8 cellular contexts compared by ENCODE assay signal in the genomic region with DNA sequence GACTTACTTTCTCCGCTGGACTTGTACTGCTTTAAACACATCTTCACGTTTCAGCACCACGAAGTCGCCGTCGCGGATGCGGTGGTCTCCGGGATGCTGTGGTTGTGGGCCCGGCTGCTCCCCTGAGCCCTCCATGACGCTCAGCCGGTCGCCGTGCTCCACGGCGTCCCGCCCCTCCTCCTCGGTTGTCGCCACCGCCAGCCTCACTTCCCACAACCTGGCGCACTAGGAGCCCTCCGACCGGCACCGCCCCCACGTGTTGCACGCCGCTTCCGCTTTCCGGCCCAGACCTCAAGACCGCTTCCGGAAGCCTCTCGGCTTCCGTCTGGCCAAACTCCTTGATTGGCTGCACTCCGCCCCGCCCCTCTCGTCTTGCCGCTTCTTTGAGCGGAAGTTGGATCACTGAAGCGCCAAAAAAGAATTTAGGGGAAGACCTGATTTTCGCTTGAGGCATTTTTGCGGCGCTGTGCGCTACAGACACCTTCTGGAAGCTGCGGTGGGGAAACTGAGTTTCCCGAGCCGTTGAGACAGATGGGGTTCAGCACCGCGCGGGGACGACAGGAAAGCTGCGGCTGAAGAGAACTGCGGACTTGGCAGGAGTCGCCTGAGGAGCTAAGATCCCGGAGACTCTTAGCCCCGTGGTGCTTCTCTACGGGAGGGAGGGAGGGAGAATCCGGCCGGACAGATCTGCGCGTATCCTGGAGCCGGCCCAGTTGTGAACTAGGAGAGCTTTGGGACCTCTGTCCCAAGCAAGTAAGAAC. TPM values are rescaled to one million over a fixed set of nuclear protein-coding genes. Genes with fewer than 3 reads are reported as not detected.
DNase-seq lines count a peak whose midpoint lies in the region; ATAC-seq and TF ChIP-seq lines count a peak whose summit lies in the region.

A gene (plus strand): TSS at position 382 of the 761 bp plus-strand sequence. CDS start 1,364 bp downstream, outside the sequence.
A gene with protein sequence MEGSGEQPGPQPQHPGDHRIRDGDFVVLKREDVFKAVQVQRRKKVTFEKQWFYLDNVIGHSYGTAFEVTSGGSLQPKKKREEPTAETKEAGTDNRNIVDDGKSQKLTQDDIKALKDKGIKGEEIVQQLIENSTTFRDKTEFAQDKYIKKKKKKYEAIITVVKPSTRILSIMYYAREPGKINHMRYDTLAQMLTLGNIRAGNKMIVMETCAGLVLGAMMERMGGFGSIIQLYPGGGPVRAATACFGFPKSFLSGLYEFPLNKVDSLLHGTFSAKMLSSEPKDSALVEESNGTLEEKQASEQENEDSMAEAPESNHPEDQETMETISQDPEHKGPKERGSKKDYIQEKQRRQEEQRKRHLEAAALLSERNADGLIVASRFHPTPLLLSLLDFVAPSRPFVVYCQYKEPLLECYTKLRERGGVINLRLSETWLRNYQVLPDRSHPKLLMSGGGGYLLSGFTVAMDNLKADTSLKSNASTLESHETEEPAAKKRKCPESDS (minus strand): TSS at position 263 of the 761 bp plus-strand sequence. CDS start 128 bp downstream, at position 135.

- peaks cover 3% of the 10 kb centered on the region for H3K27me3 Mint-ChIP-seq in activated naive CD8-positive, alpha-beta T cell treated with anti-CD3 and anti-CD28 coated beads, Interleukin-2, amount 50 U/mL, for 24 hours
- no peaks in the 10 kb centered on the region for H3K27me3 Mint-ChIP-seq in type B pancreatic cell

- peaks cover 67% of the 10 kb centered on the region for H3K4me1 Mint-ChIP-seq in activated naive CD8-positive, alpha-beta T cell treated with anti-CD3 and anti-CD28 coated beads, Interleukin-2, amount 50 U/mL, for 24 hours
- peaks cover 21% of the 10 kb centered on the region for H3K4me1 Mint-ChIP-seq in type B pancreatic cell (ENCODE audit: unreplicated experiment)

- H3K36me3 Mint-ChIP-seq in activated naive CD8-positive, alpha-beta T cell treated with anti-CD3 and anti-CD28 coated beads, Interleukin-2, amount 50 U/mL, for 24 hours (ENCODE audit: low read depth) = peaks cover 68% of the 10 kb centered on the region
- peaks cover 3% of the 10 kb centered on the region for H3K36me3 Mint-ChIP-seq in type B pancreatic cell

- H3K18ac ChIP-seq in trophoblast cell (ENCODE audit: low read length) = peak within 1 kb of the TSS; percentile 95

- H2AFZ ChIP-seq in trophoblast cell (ENCODE audit: insufficient read depth, low read length, poor library complexity) = peak within 1 kb of the TSS; percentile 99

- TF ChIP-seq CTCF in GM13976 (IDR thresholded peaks at IDR 0.05; ENCODE audit: borderline replicate concordance, control extremely low read depth, extremely low read depth, insufficient read depth, missing control alignments) (no peak), type B pancreatic cell (conservative IDR thresholded peaks at IDR 0.05) (no peak)

- peaks cover 8% of the 10 kb centered on the region for H3K79me2 ChIP-seq in trophoblast cell (ENCODE audit: control insufficient read depth, insufficient read depth, low read length, poor library complexity)

- H3K23ac ChIP-seq in trophoblast cell (ENCODE audit: low read length) = no peak within 1 kb of the TSS

- ATAC-seq in HG02852 (IDR thresholded peaks at IDR 0.05; ENCODE audit: unreplicated experiment) = peak; percentile 98
- peak; percentile 90 for ATAC-seq in activated naive CD8-positive, alpha-beta T cell treated with anti-CD3 and anti-CD28 coated beads, Interleukin-2, amount 50 U/mL, for 24 hours

- H2BK120ac ChIP-seq in trophoblast cell (ENCODE audit: insufficient read depth, low read length, poor library complexity) = peak within 1 kb of the TSS; percentile 95

- no peak within 1 kb of the TSS for H2AK5ac ChIP-seq in trophoblast cell (ENCODE audit: low read length)

- H3K9me3 Mint-ChIP-seq in activated naive CD8-positive, alpha-beta T cell treated with anti-CD3 and anti-CD28 coated beads, Interleukin-2, amount 50 U/mL, for 24 hours = no peaks in the 10 kb centered on the region
- H3K9me3 Mint-ChIP-seq in type B pancreatic cell = no peaks in the 10 kb centered on the region

- H4K8ac ChIP-seq in trophoblast cell (ENCODE audit: low read depth, low read length) = peak within 1 kb of the TSS; percentile 97

- H3K27ac Mint-ChIP-seq in activated naive CD8-positive, alpha-beta T cell treated with anti-CD3 and anti-CD28 coated beads, Interleukin-2, amount 50 U/mL, for 24 hours = peak within 1 kb of the TSS; percentile 100
- peak within 1 kb of the TSS; percentile 90 for H3K27ac Mint-ChIP-seq in type B pancreatic cell

- peaks cover 6% of the 10 kb centered on the region for H3K79me1 ChIP-seq in trophoblast cell (ENCODE audit: low read length)

- intact Hi-C loops in cardiac septum (cut with DNase I) = loop anchor here (5.0 kb wide), 1 partner anchor 198 kb away; a partner anchor contains a TSS

- H2BK5ac ChIP-seq in trophoblast cell (ENCODE audit: low read depth, low read length, poor library complexity) = peak within 1 kb of the TSS; percentile 89

- DNase-seq in GM13976 (ENCODE audit: low spot score) = peak; percentile 93
- DNase-seq in NCI-H1436 treated with DMSO at 0.1 percent for 48 hours (lab: John Stamatoyannopoulos, UW) = peak; percentile 84
- peak; percentile 92 for DNase-seq in T follicular helper cell (ENCODE audit: low read depth)
- DNase-seq in activated naive CD8-positive, alpha-beta T cell treated with anti-CD3 and anti-CD28 coated beads, Interleukin-2, amount 50 U/mL, for 24 hours = peak; percentile 98
- peak; percentile 98 for DNase-seq in cardiac septum (ENCODE audit: low spot score)
- peak; percentile 99 for DNase-seq in trophoblast cell
- peak; percentile 88 for DNase-seq in type B pancreatic cell (ENCODE audit: extremely low spot score, unreplicated experiment)

- peak within 1 kb of the TSS; percentile 44 for H2BK12ac ChIP-seq in trophoblast cell (ENCODE audit: low read length)

- peak within 1 kb of the TSS; percentile 87 for H4K91ac ChIP-seq in trophoblast cell (ENCODE audit: low read depth, low read length)

- H3K27ac ChIP-seq in trophoblast cell (ENCODE audit: low read depth, low read length) = peak within 1 kb of the TSS; percentile 93

- H3K4me3 Mint-ChIP-seq in activated naive CD8-positive, alpha-beta T cell treated with anti-CD3 and anti-CD28 coated beads, Interleukin-2, amount 50 U/mL, for 24 hours = peak within 1 kb of the TSS; percentile 99
- H3K4me3 Mint-ChIP-seq in type B pancreatic cell = peak within 1 kb of the TSS; percentile 96

- H3K14ac ChIP-seq in trophoblast cell (ENCODE audit: low read length) = peak within 1 kb of the TSS; percentile 97

- no peaks in the 10 kb centered on the region for H3K27me3 ChIP-seq in trophoblast cell (ENCODE audit: insufficient read depth, low read length)

- H4K12ac ChIP-seq in trophoblast cell (ENCODE audit: low read depth, low read length) = peak within 1 kb of the TSS; percentile 100

- peak within 1 kb of the TSS; percentile 98 for H3K4me3 ChIP-seq in trophoblast cell (ENCODE audit: low read depth, low read length)

- no CpG with 5 or more reads among the region's 61 CpGs for WGBS in trophoblast cell (ENCODE audit: extremely low coverage, insufficient coverage, insufficient read length)

- peak within 1 kb of the TSS; percentile 98 for H3K9ac ChIP-seq in trophoblast cell (ENCODE audit: low read length)

- H3K36me3 ChIP-seq in trophoblast cell (ENCODE audit: control insufficient read depth in 1 of 2, insufficient read depth in 2 of 2, low read length in 2 of 2) = peaks cover 6 to 20% of the 10 kb centered on the region in 2 experiments

- peak within 1 kb of the TSS; percentile 89 for H3K4me2 ChIP-seq in trophoblast cell (ENCODE audit: low read length)

- H3K9me3 ChIP-seq in trophoblast cell (ENCODE audit: insufficient read depth, low read depth, low read length) = no peaks in the 10 kb centered on the region

- no peaks in the 10 kb centered on the region for H3K4me1 ChIP-seq in trophoblast cell (ENCODE audit: control insufficient read depth in 1 of 2, insufficient read depth in 2 of 2, low read length in 2 of 2)

- in situ Hi-C loops in GM13976 (cut with MboI; ENCODE audit: low sequenced_read_pairs, unreplicated experiment) = no loop called here

- H3K4ac ChIP-seq in trophoblast cell (ENCODE audit: low read depth, low read length) = peak within 1 kb of the TSS; percentile 85

RNA-seq across cellular contexts. Expression of the first gene that starts in this region (rescaled TPM):
- total RNA-seq in cardiac septum (6.1 TPM), type B pancreatic cell (ENCODE audit: low replicate concordance) (9.2 and 19.9 TPM in 2 replicates)
- 11.1 and 11.5 TPM in 2 replicates for polyA plus RNA-seq in trophoblast cell (2013)

RNA-seq across cellular contexts. Expression of the second gene that starts in this region (rescaled TPM):
- 13.5 TPM for total RNA-seq in cardiac septum
- 23.7 and 24.2 TPM in 2 replicates for polyA plus RNA-seq in trophoblast cell (2013)
- 11.6 and 11.9 TPM in 2 replicates for total RNA-seq in type B pancreatic cell (ENCODE audit: low replicate concordance)

Comparison
In these comparisons a context has a peak if more than half of its experiments do, and no peak if none do; other contexts are left out.
1. Peak in every context shown above with its lines: DNase-seq, ATAC-seq, H3K4me3 ChIP-seq and H3K27ac ChIP-seq.